1 cellular context compared by ENCODE assay signal in genomic region chr5:133524597-133524996, GRCh38.
TF ChIP-seq lines count a peak whose summit lies in the region.

No MANE protein-coding gene starts in this region.

TF ChIP-seq in HEK293, 187 proteins besides CTCF, POLR2A, EP300 and RAD21 (continued from another document):
- TF ChIP-seq, protein P1, sequence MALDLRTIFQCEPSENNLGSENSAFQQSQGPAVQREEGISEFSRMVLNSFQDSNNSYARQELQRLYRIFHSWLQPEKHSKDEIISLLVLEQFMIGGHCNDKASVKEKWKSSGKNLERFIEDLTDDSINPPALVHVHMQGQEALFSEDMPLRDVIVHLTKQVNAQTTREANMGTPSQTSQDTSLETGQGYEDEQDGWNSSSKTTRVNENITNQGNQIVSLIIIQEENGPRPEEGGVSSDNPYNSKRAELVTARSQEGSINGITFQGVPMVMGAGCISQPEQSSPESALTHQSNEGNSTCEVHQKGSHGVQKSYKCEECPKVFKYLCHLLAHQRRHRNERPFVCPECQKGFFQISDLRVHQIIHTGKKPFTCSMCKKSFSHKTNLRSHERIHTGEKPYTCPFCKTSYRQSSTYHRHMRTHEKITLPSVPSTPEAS (tag by site-specific recombination; IDR thresholded peaks at IDR 0.05): no peak
